In the genomic region with DNA sequence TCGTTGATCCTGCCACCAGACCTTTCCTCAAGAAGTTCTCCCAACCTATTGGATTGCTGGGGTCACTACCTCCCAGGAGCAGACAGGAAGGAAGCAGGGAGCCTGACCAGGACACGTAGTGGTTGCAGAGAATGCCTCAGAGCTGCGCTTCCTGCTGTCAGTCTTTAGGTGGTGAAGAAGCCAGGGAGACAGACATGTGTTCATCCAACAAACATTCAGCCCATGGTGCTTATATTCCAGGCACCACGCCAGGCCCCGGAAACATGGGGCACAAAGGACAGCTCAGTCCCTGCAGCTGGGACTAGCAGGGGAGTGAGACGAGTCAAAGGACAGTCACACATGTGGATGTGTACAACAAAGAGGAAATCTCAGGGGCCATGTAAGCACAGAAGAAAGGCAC, we compare ENCODE assay signal across 15 cellular contexts. TPM values are rescaled to one million over a fixed set of nuclear protein-coding genes. Genes with fewer than 3 reads are reported as not detected.
DNase-seq lines count a peak whose midpoint lies in the region; ATAC-seq, FAIRE-seq and TF ChIP-seq lines count a peak whose summit lies in the region.
"Had no signal": no experiment of that assay in that cellular context is flagged by ENCODE, and none has a peak within 500 bp of the region (broad histone marks: within the 10 kb centered on the region; RNA-seq: fewer than 3 reads in every experiment).

No MANE protein-coding gene starts in this region.

- H3K27me3 ChIP-seq in breast epithelium, result no peaks in the 10 kb centered on the region

- CTCF ChIA-PET in MCF 10A (lab: Yijun Ruan, JAX), result interaction anchor here (0.6 to 6.9 kb wide), 7 partner anchors 121 to 372 kb away, joined by 3 to 121 read pairs (median 4); no protein-coding TSS in a partner anchor

- no peak for FAIRE-seq in D721Med (lab: Jason Lieb, UNC)

- ATAC-seq in HG03108 (IDR thresholded peaks at IDR 0.05; ENCODE audit: unreplicated experiment), result no peak
- ATAC-seq: naive thymus-derived CD4-positive, alpha-beta T cell had no signal

- no peaks in the 10 kb centered on the region for H3K4me1 ChIP-seq in breast epithelium

- peaks cover 20% of the 10 kb centered on the region for H3K27me3 Mint-ChIP-seq in MCF 10A (ENCODE audit: insufficient read depth, unreplicated experiment)

- H3K27ac Mint-ChIP-seq in MCF 10A (ENCODE audit: low read depth, unreplicated experiment), result no peak overlapping the region
- H3K27ac Mint-ChIP-seq: activated naive CD8-positive, alpha-beta T cell treated with anti-CD3 and anti-CD28 coated beads, Interleukin-2, amount 10 ng/mL, durations not matched to agents 7 days and 5 days; IgD-negative memory B cell; naive thymus-derived CD4-positive, alpha-beta T cell had no signal

- H3K4me3 Mint-ChIP-seq in MCF 10A (ENCODE audit: unreplicated experiment), result no peak overlapping the region
- H3K4me3 Mint-ChIP-seq: activated naive CD8-positive, alpha-beta T cell treated with anti-CD3 and anti-CD28 coated beads, Interleukin-2, amount 10 ng/mL, durations not matched to agents 7 days and 5 days; IgD-negative memory B cell; naive thymus-derived CD4-positive, alpha-beta T cell had no signal

- no peaks in the 10 kb centered on the region for H3K36me3 ChIP-seq in breast epithelium

- no peak overlapping the region for H3K27ac ChIP-seq in breast epithelium
- H3K27ac ChIP-seq: epithelial cell of prostate had no signal

- TF ChIP-seq POLR2A in breast epithelium (IDR thresholded peaks at IDR 0.05), result no peak

- no peaks in the 10 kb centered on the region for H3K9me3 ChIP-seq in breast epithelium

- H3K36me3 Mint-ChIP-seq in MCF 10A (ENCODE audit: insufficient read depth, unreplicated experiment), result no peaks in the 10 kb centered on the region
- H3K36me3 Mint-ChIP-seq: activated naive CD8-positive, alpha-beta T cell treated with anti-CD3 and anti-CD28 coated beads, Interleukin-2, amount 10 ng/mL, durations not matched to agents 7 days and 5 days; IgD-negative memory B cell; naive thymus-derived CD4-positive, alpha-beta T cell had no signal

- TF ChIP-seq CTCF in MCF 10A (IDR thresholded peaks at IDR 0.05; ENCODE audit: unreplicated experiment) (no peak), breast epithelium (IDR thresholded peaks at IDR 0.05) (no peak), D721Med (IDR thresholded peaks at IDR 0.05; ENCODE audit: insufficient read depth, missing control alignments) (no peak)

- POLR2A ChIA-PET in MCF 10A (lab: Yijun Ruan, JAX), result no interaction called here

- DNase-seq in MCF 10A (ENCODE audit: unreplicated experiment) (peak; percentile 36), breast epithelium (ENCODE audit: low spot score in 2 of 2) (no peak), amygdala (lab: John Stamatoyannopoulos, UW) (peak in 49 of 56 donors; percentile 12 to 87 (median 57)), hypothalamus (lab: John Stamatoyannopoulos, UW) (peak in 40 of 51 donors; percentile 8 to 81 (median 55)), superior temporal gyrus (ENCODE audit: extremely low spot score) (peak; percentile 90), D721Med (ENCODE audit: insufficient read length, low spot score) (no peak)
- DNase-seq in activated CD4-positive, alpha-beta T cell treated with anti-CD3 and anti-CD28 coated beads for 48 hours, result no peak
- DNase-seq: activated naive CD8-positive, alpha-beta T cell treated with anti-CD3 and anti-CD28 coated beads, Interleukin-2, amount 10 ng/mL, durations not matched to agents 7 days and 5 days; naive thymus-derived CD4-positive, alpha-beta T cell; NCI-H2029 treated with DMSO at 0.1 percent for 48 hours; stimulated activated CD8-positive, alpha-beta memory T cell treated with anti-CD3 and anti-CD28 coated beads, Interleukin-4, amount 100 ng/mL, for 48 hours; T-helper 9 cell had no signal

- BruUV-seq in MCF 10A (replicated peaks; lab: Mats Ljungman, UMichigan), result no TSS peak

- H3K4me1 Mint-ChIP-seq in MCF 10A (ENCODE audit: insufficient read depth, unreplicated experiment), result no peaks in the 10 kb centered on the region

- no peaks in the 10 kb centered on the region for H3K9me3 Mint-ChIP-seq in MCF 10A (ENCODE audit: unreplicated experiment)
- H3K9me3 Mint-ChIP-seq: activated naive CD8-positive, alpha-beta T cell treated with anti-CD3 and anti-CD28 coated beads, Interleukin-2, amount 10 ng/mL, durations not matched to agents 7 days and 5 days; naive thymus-derived CD4-positive, alpha-beta T cell had no signal

- H3K4me3 ChIP-seq in breast epithelium, result no peak overlapping the region

- intact Hi-C loops in MCF 10A (cut with micrococcal nuclease), result no loop called here
- intact Hi-C loops in breast epithelium (cut with DNase I; ENCODE audit: low total_unique reads), result loop anchor here (10.0 kb wide), 2 partner anchors 122 to 718 kb away; no protein-coding TSS in a partner anchor

RNA-seq across cellular contexts. Expression of gene CORO2B, which starts 26.0 kb away (rescaled TPM):
- total RNA-seq in MCF 10A (2022), result 0.47 and 0.79 TPM in 2 replicates
- 10 to 100 TPM in 1 of 3 donors, 1 to 10 TPM in 2; 2.9 to 11.2 (median 3.5) TPM for total RNA-seq in breast epithelium
- total RNA-seq: activated naive CD8-positive, alpha-beta T cell treated with anti-CD3 and anti-CD28 coated beads, Interleukin-2, amount 10 ng/mL, durations not matched to agents 7 days and 5 days had no signal

Comparison
In these comparisons a context has a peak if more than half of its experiments do, and no peak if none do; other contexts are left out.
1. DNase-seq: peak in MCF 10A (single experiment), amygdala (49 of 56), hypothalamus (40 of 51) and superior temporal gyrus (single experiment); none in breast epithelium (0 of 2), D721Med (single experiment) and activated CD4-positive, alpha-beta T cell treated with anti-CD3 and anti-CD28 coated beads for 48 hours (single experiment).